In the genomic region with DNA sequence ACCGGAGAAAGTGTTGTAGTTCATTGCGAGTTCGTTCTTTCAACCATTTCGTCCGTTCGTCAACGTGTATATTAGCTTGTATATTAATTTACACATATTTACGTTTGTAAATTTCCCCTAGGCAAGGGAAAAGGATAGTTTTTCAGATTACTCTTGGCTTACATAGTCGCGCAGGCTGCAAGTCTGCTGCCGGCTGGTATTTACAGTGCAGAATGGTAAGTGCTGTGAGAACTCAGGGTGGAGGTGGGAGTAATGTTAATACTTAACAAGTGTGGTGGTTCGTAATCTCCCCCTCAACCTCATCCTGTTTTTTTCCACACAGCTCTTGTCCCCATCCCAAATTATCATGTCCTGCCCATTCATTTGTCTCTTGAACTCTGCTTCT, we compare ENCODE assay signal across 8 cellular contexts. TPM values are rescaled to one million over a fixed set of nuclear protein-coding genes. Genes with fewer than 3 reads are reported as not detected.
DNase-seq lines count a peak whose midpoint lies in the region; ATAC-seq and TF ChIP-seq lines count a peak whose summit lies in the region.

No MANE protein-coding gene starts in this region.

- peak overlapping the region; percentile 95 for H3K27ac Mint-ChIP-seq in activated CD4-positive, alpha-beta T cell treated with anti-CD3 and anti-CD28 coated beads, Interleukin-2, amount 10 ng/mL, durations not matched to agents 24 days and 14 days
- H3K27ac Mint-ChIP-seq in activated CD4-positive, alpha-beta memory T cell treated with anti-CD3 and anti-CD28 coated beads, Interleukin-2, amount 10 ng/mL, durations not matched to agents 7 days and 5 days, result peak overlapping the region; percentile 84

- H3K9me3 ChIP-seq in right cardiac atrium (ENCODE audit: control insufficient read depth, low read length), result no peaks in the 10 kb centered on the region
- no peaks in the 10 kb centered on the region for H3K9me3 ChIP-seq in smooth muscle cell (replicated peaks; ENCODE audit: low read depth)

- TF ChIP-seq CTCF in smooth muscle cell (IDR thresholded peaks at IDR 0.05; ENCODE audit: borderline replicate concordance, insufficient read depth, poor library complexity, severe bottlenecking), result no peak

- H3K27me3 ChIP-seq in right cardiac atrium (ENCODE audit: control insufficient read depth, insufficient read depth) (no peaks in the 10 kb centered on the region), smooth muscle cell (ENCODE audit: low read depth) (peaks cover 10% of the 10 kb centered on the region)

- no peaks in the 10 kb centered on the region for H3K9me3 Mint-ChIP-seq in activated CD4-positive, alpha-beta T cell treated with anti-CD3 and anti-CD28 coated beads, Interleukin-2, amount 10 ng/mL, durations not matched to agents 24 days and 14 days
- no peaks in the 10 kb centered on the region for H3K9me3 Mint-ChIP-seq in activated CD4-positive, alpha-beta memory T cell treated with anti-CD3 and anti-CD28 coated beads, Interleukin-2, amount 10 ng/mL, durations not matched to agents 7 days and 5 days

- H3K36me3 Mint-ChIP-seq in activated CD4-positive, alpha-beta T cell treated with anti-CD3 and anti-CD28 coated beads, Interleukin-2, amount 10 ng/mL, durations not matched to agents 24 days and 14 days (ENCODE audit: low read depth), result peaks cover 11% of the 10 kb centered on the region
- peaks cover 11% of the 10 kb centered on the region for H3K36me3 Mint-ChIP-seq in activated CD4-positive, alpha-beta memory T cell treated with anti-CD3 and anti-CD28 coated beads, Interleukin-2, amount 10 ng/mL, durations not matched to agents 7 days and 5 days (ENCODE audit: low read depth)

- H3K79me2 ChIP-seq in smooth muscle cell (ENCODE audit: low read depth), result peaks cover 41% of the 10 kb centered on the region

- POLR2A ChIA-PET in activated CD4-positive, alpha-beta memory T cell treated with anti-CD3 and anti-CD28 coated beads, Interleukin-2, amount 10 ng/mL, durations not matched to agents 7 days and 5 days (lab: Charles Lee), result interaction anchor here (0.7 to 3.1 kb wide), 23 partner anchors 9 to 1126 kb away, joined by 3 to 47 read pairs (median 5); a partner anchor contains a TSS

- H3K4me3 ChIP-seq in right cardiac atrium (ENCODE audit: low read length) (peak overlapping the region; percentile 99), smooth muscle cell (peak overlapping the region; percentile 84)

- intact Hi-C loops in activated CD4-positive, alpha-beta T cell treated with anti-CD3 and anti-CD28 coated beads, Interleukin-2, amount 10 ng/mL, durations not matched to agents 24 days and 14 days (cut with micrococcal nuclease), result loop anchor here (1.0 to 2.0 kb wide), 3 partner anchors 14 to 32 kb away; no protein-coding TSS in a partner anchor
- intact Hi-C loops in right cardiac atrium (cut with DNase I), result no loop called here

- H3K27me3 Mint-ChIP-seq in activated CD4-positive, alpha-beta T cell treated with anti-CD3 and anti-CD28 coated beads, Interleukin-2, amount 10 ng/mL, durations not matched to agents 24 days and 14 days, result peaks cover 24% of the 10 kb centered on the region
- peaks cover 10% of the 10 kb centered on the region for H3K27me3 Mint-ChIP-seq in activated CD4-positive, alpha-beta memory T cell treated with anti-CD3 and anti-CD28 coated beads, Interleukin-2, amount 10 ng/mL, durations not matched to agents 7 days and 5 days

- H3F3A ChIP-seq in smooth muscle cell (ENCODE audit: low read depth), result peaks cover 4% of the 10 kb centered on the region

- peak overlapping the region; percentile 94 for H3K4me3 Mint-ChIP-seq in activated CD4-positive, alpha-beta T cell treated with anti-CD3 and anti-CD28 coated beads, Interleukin-2, amount 10 ng/mL, durations not matched to agents 24 days and 14 days
- peak overlapping the region; percentile 93 for H3K4me3 Mint-ChIP-seq in activated CD4-positive, alpha-beta memory T cell treated with anti-CD3 and anti-CD28 coated beads, Interleukin-2, amount 10 ng/mL, durations not matched to agents 7 days and 5 days

- no peaks in the 10 kb centered on the region for H3K36me3 ChIP-seq in smooth muscle cell (ENCODE audit: low read depth)

- H3K27ac ChIP-seq in right cardiac atrium (ENCODE audit: low read length), result peak overlapping the region; percentile 100
- peak overlapping the region; percentile 78 for H3K27ac ChIP-seq in smooth muscle cell (ENCODE audit: low read depth)

- H3K4me1 ChIP-seq in right cardiac atrium (ENCODE audit: control insufficient read depth, insufficient read depth, low read length), result no peaks in the 10 kb centered on the region
- H3K4me1 ChIP-seq in smooth muscle cell (ENCODE audit: low read depth), result peaks cover 8% of the 10 kb centered on the region

- ATAC-seq in right cardiac atrium, result no peak
- no peak for ATAC-seq in HG03342 (IDR thresholded peaks at IDR 0.05; ENCODE audit: unreplicated experiment)

- peak overlapping the region; percentile 83 for H3K4me2 ChIP-seq in smooth muscle cell

- peak overlapping the region; percentile 88 for H3K9ac ChIP-seq in smooth muscle cell (ENCODE audit: low read depth)

- H2AFZ ChIP-seq in smooth muscle cell (ENCODE audit: low read depth), result peak overlapping the region; percentile 97

- peaks cover 29% of the 10 kb centered on the region for H4K20me1 ChIP-seq in smooth muscle cell (ENCODE audit: low read depth)

- peaks cover 29% of the 10 kb centered on the region for H3K4me1 Mint-ChIP-seq in activated CD4-positive, alpha-beta T cell treated with anti-CD3 and anti-CD28 coated beads, Interleukin-2, amount 10 ng/mL, durations not matched to agents 24 days and 14 days
- H3K4me1 Mint-ChIP-seq in activated CD4-positive, alpha-beta memory T cell treated with anti-CD3 and anti-CD28 coated beads, Interleukin-2, amount 10 ng/mL, durations not matched to agents 7 days and 5 days, result peaks cover 37% of the 10 kb centered on the region

- CTCF ChIA-PET in activated CD4-positive, alpha-beta memory T cell treated with anti-CD3 and anti-CD28 coated beads, Interleukin-2, amount 10 ng/mL, durations not matched to agents 7 days and 5 days (lab: Charles Lee), result interaction anchor here (0.9 to 3.7 kb wide), 15 partner anchors 9 to 253 kb away, joined by 3 to 67 read pairs (median 6); a partner anchor contains a TSS

- no peak for DNase-seq in activated CD4-positive, alpha-beta T cell treated with anti-CD3 and anti-CD28 coated beads, Interleukin-2, amount 10 ng/mL, durations not matched to agents 24 days and 14 days
- no peak for DNase-seq in activated CD4-positive, alpha-beta T cell treated with anti-CD3 and anti-CD28 coated beads, Interleukin-2, amount 50 U/mL, for 1 hour
- DNase-seq in activated CD4-positive, alpha-beta memory T cell treated with anti-CD3 and anti-CD28 coated beads, Interleukin-2, amount 10 ng/mL, durations not matched to agents 7 days and 5 days, result no peak
- DNase-seq in right cardiac atrium, result no peak
- no peak for DNase-seq in smooth muscle cell (lab: John Stamatoyannopoulos, UW; ENCODE audit: unreplicated experiment)
- no peak for DNase-seq in superior temporal gyrus (ENCODE audit: extremely low spot score)
- no peak for DNase-seq in iPS-NIHi7 (ENCODE audit: extremely low spot score)

- WGBS in right cardiac atrium, result under 1% methylated on average over 12 of the region's 12 CpGs
- WGBS in smooth muscle cell (ENCODE audit: low lambda C conversion rate), result 1% methylated on average over 12 of the region's 12 CpGs

RNA-seq across cellular contexts. Expression of a gene that starts 0.8 kb away (rescaled TPM):
- total RNA-seq in activated CD4-positive, alpha-beta T cell treated with anti-CD3 and anti-CD28 coated beads, Interleukin-2, amount 10 ng/mL, durations not matched to agents 24 days and 14 days, result 64.0 and 71.6 TPM in 2 replicates
- total RNA-seq in activated CD4-positive, alpha-beta memory T cell treated with anti-CD3 and anti-CD28 coated beads, Interleukin-2, amount 10 ng/mL, durations not matched to agents 7 days and 5 days, result 10 to 100 TPM; 33.2 to 35.3 TPM
- 10 to 100 TPM; 20.5 to 26.8 (median 26.6) TPM for total RNA-seq in right cardiac atrium
- 13.9 TPM for polyA plus RNA-seq in right cardiac atrium
- 5.1 and 6.5 TPM in 2 replicates for total RNA-seq in smooth muscle cell
- 1.4 and 2.6 TPM in 2 replicates for polyA plus RNA-seq in smooth muscle cell
